Comparison of ENCODE assay signal across 1 cellular context in the genomic region with DNA sequence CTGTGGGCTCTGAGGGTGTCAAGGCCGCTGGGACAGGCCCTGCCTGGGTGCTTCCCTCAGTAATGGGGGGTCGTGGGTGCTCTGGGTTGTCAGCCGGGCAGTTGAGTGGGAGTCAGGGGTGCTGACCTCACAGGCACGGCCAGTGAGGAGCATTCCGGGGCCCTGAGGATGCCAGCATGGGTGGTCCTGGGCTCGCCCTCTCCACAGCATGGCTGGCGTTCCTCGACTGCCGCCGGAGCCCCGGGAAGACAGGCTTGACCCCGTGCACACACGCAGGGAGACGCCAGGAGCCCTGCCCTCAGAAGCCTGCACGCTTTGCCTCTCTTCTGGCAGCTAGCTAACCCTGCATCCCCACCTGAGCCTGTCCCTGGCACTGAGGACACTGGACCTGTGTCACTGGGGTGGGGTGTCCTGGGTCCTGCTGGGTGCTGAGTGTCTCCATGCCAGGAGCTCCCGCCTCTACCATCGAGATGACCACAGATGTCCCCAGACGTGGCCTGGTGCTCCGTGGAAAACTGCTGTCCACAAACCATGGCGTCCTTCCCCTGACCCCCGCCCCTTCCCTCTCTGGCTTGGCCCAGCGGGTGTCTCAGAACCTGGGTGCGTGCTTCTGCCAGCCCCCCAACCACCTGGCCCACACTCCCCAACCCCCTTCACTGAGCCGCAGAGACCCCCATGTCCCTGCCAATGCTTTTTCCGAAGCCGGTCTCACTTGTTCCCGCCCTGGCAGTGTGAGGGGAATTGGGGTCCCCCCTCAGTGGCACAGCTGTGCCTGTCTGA.
TF ChIP-seq lines count a peak whose summit lies in the region.

No MANE protein-coding gene starts in this region.

TF ChIP-seq in K562, 482 proteins besides CTCF, POLR2A, EP300 and RAD21:
- TF ChIP-seq, protein P1, sequence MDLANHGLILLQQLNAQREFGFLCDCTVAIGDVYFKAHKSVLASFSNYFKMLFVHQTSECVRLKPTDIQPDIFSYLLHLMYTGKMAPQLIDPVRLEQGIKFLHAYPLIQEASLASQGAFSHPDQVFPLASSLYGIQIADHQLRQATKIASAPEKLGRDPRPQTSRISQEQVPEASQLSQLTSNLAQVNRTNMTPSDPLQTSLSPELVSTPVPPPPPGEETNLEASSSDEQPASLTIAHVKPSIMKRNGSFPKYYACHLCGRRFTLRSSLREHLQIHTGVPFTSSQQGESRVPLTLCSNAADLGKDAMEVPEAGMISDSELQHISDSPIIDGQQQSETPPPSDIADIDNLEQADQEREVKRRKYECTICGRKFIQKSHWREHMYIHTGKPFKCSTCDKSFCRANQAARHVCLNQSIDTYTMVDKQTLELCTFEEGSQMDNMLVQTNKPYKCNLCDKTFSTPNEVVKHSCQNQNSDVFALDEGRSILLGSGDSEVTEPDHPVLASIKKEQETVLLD (IDR thresholded peaks at IDR 0.05): no peak
- TF ChIP-seq POLR2G (IDR thresholded peaks at IDR 0.05; ENCODE audit: low read depth, low read length): peak; percentile 43
